8 cellular contexts compared by ENCODE assay signal in genomic region chr11:236774-237767, GRCh38. TPM values are rescaled to one million over a fixed set of nuclear protein-coding genes. Genes with fewer than 3 reads are reported as not detected.
DNase-seq lines count a peak whose midpoint lies in the region; ATAC-seq and TF ChIP-seq lines count a peak whose summit lies in the region.

Gene PSMD13 (plus strand): TSS chr11:236976. CDS start chr11:237050, 74 bp downstream.

- H3K4me3 Mint-ChIP-seq in activated T-helper 17 cell treated with anti-CD3 and anti-CD28 coated beads, Interleukin-2, amount 50 U/mL, for 72 hours: peak within 1 kb of the TSS; percentile 87
- H3K4me3 Mint-ChIP-seq in natural killer cell: peak within 1 kb of the TSS; percentile 97

- peaks cover 0 to 32% (median 6%) of the 10 kb centered on the region in 4 donors for H3K4me1 ChIP-seq in Peyer's patch

- peaks cover 25% of the 10 kb centered on the region for H3K4me1 Mint-ChIP-seq in activated T-helper 17 cell treated with anti-CD3 and anti-CD28 coated beads, Interleukin-2, amount 50 U/mL, for 72 hours
- H3K4me1 Mint-ChIP-seq in natural killer cell: peaks cover 38 to 42% of the 10 kb centered on the region in 2 donors

- peaks cover 73% of the 10 kb centered on the region for H3K36me3 Mint-ChIP-seq in activated T-helper 17 cell treated with anti-CD3 and anti-CD28 coated beads, Interleukin-2, amount 50 U/mL, for 72 hours (ENCODE audit: low read depth)
- H3K36me3 Mint-ChIP-seq in natural killer cell: peaks cover 5% of the 10 kb centered on the region

- no peaks in the 10 kb centered on the region for H3K9me3 Mint-ChIP-seq in activated T-helper 17 cell treated with anti-CD3 and anti-CD28 coated beads, Interleukin-2, amount 50 U/mL, for 72 hours
- no peaks in the 10 kb centered on the region for H3K9me3 Mint-ChIP-seq in natural killer cell

- peak; percentile 85 for ATAC-seq in GM21423 (IDR thresholded peaks at IDR 0.05; ENCODE audit: unreplicated experiment)
- peak; percentile 87 for ATAC-seq in activated T-helper 17 cell treated with anti-CD3 and anti-CD28 coated beads, Interleukin-2, amount 50 U/mL, for 72 hours (replicated peaks)
- ATAC-seq in natural killer cell: peak; percentile 76 to 90 (median 79)

- DNase-seq in DMS114 treated with DMSO at 0.1 percent for 48 hours (lab: John Stamatoyannopoulos, UW; ENCODE audit: unreplicated experiment) (peak; percentile 57), HuH-7.5 (ENCODE audit: low spot score) (peak; percentile 79), Peyer's patch (peak; percentile 77 to 92 (median 89)), fibroblast of peridontal ligament (ENCODE audit: extremely low read depth) (peak; percentile 74), natural killer cell (peak; percentile 87)
- DNase-seq in stimulated activated naive CD4-positive, alpha-beta T cell treated with Interleukin-2 at 50 U/mL for 16 hours (lab: John Stamatoyannopoulos, UW): peak; percentile 90

- intact Hi-C loops in natural killer cell (cut with micrococcal nuclease): loop anchor here (1.0 to 5.0 kb wide), 4 partner anchors 30 to 280 kb away; partner anchors contain the start of genes BET1L, PTDSS2 and RIC8A

- no peaks in the 10 kb centered on the region for H3K9me3 ChIP-seq in Peyer's patch

- H3K27me3 ChIP-seq in Peyer's patch: no peaks in the 10 kb centered on the region

- no peak for TF ChIP-seq POLR2A in Peyer's patch (IDR thresholded peaks at IDR 0.05)

- H3K27ac Mint-ChIP-seq in activated T-helper 17 cell treated with anti-CD3 and anti-CD28 coated beads, Interleukin-2, amount 50 U/mL, for 72 hours: peak within 1 kb of the TSS; percentile 95
- peak within 1 kb of the TSS; percentile 98 for H3K27ac Mint-ChIP-seq in natural killer cell

- H3K27ac ChIP-seq in Peyer's patch: peak within 1 kb of the TSS; percentile 92 to 97 (median 95)

- H3K27me3 Mint-ChIP-seq in activated T-helper 17 cell treated with anti-CD3 and anti-CD28 coated beads, Interleukin-2, amount 50 U/mL, for 72 hours: no peaks in the 10 kb centered on the region
- no peaks in the 10 kb centered on the region for H3K27me3 Mint-ChIP-seq in natural killer cell (ENCODE audit: low read depth in 2 of 2)

- H3K4me3 ChIP-seq in Peyer's patch: peak within 1 kb of the TSS; percentile 82 to 94 (median 87)

- TF ChIP-seq CTCF in Peyer's patch (IDR thresholded peaks at IDR 0.05): no peak
- no peak for TF ChIP-seq CTCF in natural killer cell (IDR thresholded peaks at IDR 0.05)

- H3K36me3 ChIP-seq in Peyer's patch: peaks cover 0 to 21% (median 0%) of the 10 kb centered on the region in 3 donors

RNA-seq across cellular contexts. Expression of gene PSMD13, which starts in this region (rescaled TPM):
- 100 to 1,000 TPM in 2 of 4 donors, 10 to 100 TPM in 2; 74.5 to 125 (median 96.9) TPM for total RNA-seq in Peyer's patch
- total RNA-seq in activated T-helper 17 cell treated with anti-CD3 and anti-CD28 coated beads, Interleukin-2, amount 50 U/mL, for 72 hours: 100 to 1,000 TPM; 153 to 211 TPM
- 100 to 1,000 TPM in 2 of 3 donors, 10 to 100 TPM in 1; 94.6 to 111 (median 104) TPM for total RNA-seq in natural killer cell

Comparison
In these comparisons a context has a peak if more than half of its experiments do, and no peak if none do; other contexts are left out.
1. Peak in every context shown above with its lines: DNase-seq, ATAC-seq, H3K4me3 ChIP-seq and H3K27ac ChIP-seq.